29 cellular contexts compared by ENCODE assay signal in the genomic region with DNA sequence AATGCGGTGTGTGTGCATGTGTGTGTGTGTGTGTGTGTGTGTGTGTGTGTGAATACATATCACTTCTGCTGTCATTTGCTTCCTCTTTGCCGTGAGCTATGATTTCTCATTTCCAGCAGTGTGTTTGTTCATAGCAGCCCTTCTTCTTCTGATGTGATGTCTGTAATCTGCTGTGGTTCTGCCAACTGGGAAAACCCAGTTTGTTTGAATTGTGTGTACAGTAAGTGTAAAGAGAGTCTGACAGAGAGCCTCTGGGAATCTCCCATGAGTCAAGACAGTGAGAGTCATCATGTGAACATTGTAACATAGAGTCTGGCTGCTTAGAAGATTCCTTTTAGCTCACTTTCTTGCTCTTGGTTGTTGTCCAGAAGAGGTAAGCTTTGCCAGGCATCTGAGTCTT. TPM values are rescaled to one million over a fixed set of nuclear protein-coding genes. Genes with fewer than 3 reads are reported as not detected.
DNase-seq lines count a peak whose midpoint lies in the region; ATAC-seq and TF ChIP-seq lines count a peak whose summit lies in the region.
"Had no signal": no experiment of that assay in that cellular context is flagged by ENCODE, and none has a peak within 500 bp of the region (broad histone marks: within the 10 kb centered on the region; RNA-seq: fewer than 3 reads in every experiment).

No MANE protein-coding gene starts in this region.

- DNase-seq in epithelial cell of esophagus (ENCODE audit: low read depth) (peak; percentile 58), NCI-H69 (lab: John Stamatoyannopoulos, UW) (no peak), neuronal stem cell (ENCODE audit: low spot score) (no peak), NCI-H345 (lab: John Stamatoyannopoulos, UW) (no peak)
- DNase-seq: activated CD4-positive, alpha-beta T cell treated with anti-CD3 and anti-CD28 coated beads, Interleukin-2, amount 10 ng/mL, durations not matched to agents 24 days and 14 days; aorta; Caco-2; caudate nucleus; cortex of kidney; DND-41; effector memory CD8-positive, alpha-beta T cell; foreskin fibroblast; heart right ventricle; kidney glomerular epithelial cell; lower lobe of right lung; NCI-H510A; ovary; PC-9; SHP77; small intestine; stimulated activated CD4-positive, alpha-beta T cell treated with anti-CD3 and anti-CD28 coated beads, Interleukin-2, amount 100 ng/mL, for 24 hours; transverse colon had no signal

- WGBS in neuronal stem cell (ENCODE audit: extremely low coverage in 2 of 2, insufficient read length in 2 of 2, insufficient replicate concordance in 1 of 2), 2 donors: no CpG with 5 or more reads among the region's 2 CpGs

- H3K9ac ChIP-seq in neuronal stem cell (ENCODE audit: low read depth, low read length, poor library complexity): no peak overlapping the region

- TF ChIP-seq CTCF in epithelial cell of esophagus (IDR thresholded peaks at IDR 0.05; ENCODE audit: insufficient read depth, low read depth, low read length, missing control alignments): no peak

- no peak overlapping the region for H2BK120ac ChIP-seq in neuronal stem cell (ENCODE audit: low read depth, low read length)

- no peak overlapping the region for H2BK5ac ChIP-seq in neuronal stem cell (ENCODE audit: low read length)

- no peaks in the 10 kb centered on the region for H3K27me3 ChIP-seq in neuronal stem cell (ENCODE audit: control insufficient read depth in 3 of 3, insufficient read depth in 3 of 3, low read depth in 1 of 3, low read length in 3 of 3)
- H3K27me3 ChIP-seq: ovary had no signal

- H2AFZ ChIP-seq in neuronal stem cell (ENCODE audit: low read length): no peak overlapping the region
- H2AFZ ChIP-seq: PC-9 had no signal

- H2BK12ac ChIP-seq in neuronal stem cell (ENCODE audit: low read length): no peak overlapping the region

- no peak overlapping the region for H3K23ac ChIP-seq in neuronal stem cell (ENCODE audit: low read depth, low read length, poor library complexity)

- H3K4me2 ChIP-seq in neuronal stem cell (ENCODE audit: insufficient read depth, low read length, poor library complexity, severe bottlenecking): no peak overlapping the region
- H3K4me2 ChIP-seq: PC-9 had no signal

- H3K4me3 ChIP-seq in epithelial cell of esophagus (ENCODE audit: low read length) (no peak overlapping the region), neuronal stem cell (ENCODE audit: low read length in 2 of 2) (no peak overlapping the region)
- H3K4me3 ChIP-seq: heart right ventricle, lower lobe of right lung, ovary, PC-9, transverse colon had no signal

- no peaks in the 10 kb centered on the region for H3K4me1 ChIP-seq in neuronal stem cell (ENCODE audit: control insufficient read depth in 2 of 2, insufficient read depth in 1 of 2, low read depth in 1 of 2, low read length in 2 of 2)
- H3K4me1 ChIP-seq: Caco-2, heart right ventricle, lower lobe of right lung had no signal

- no peak overlapping the region for H3K27ac ChIP-seq in neuronal stem cell (replicated peaks; ENCODE audit: low read length)
- H3K27ac ChIP-seq: heart right ventricle, lower lobe of right lung, ovary, PC-9, transverse colon, VCaP had no signal

- H3K79me1 ChIP-seq in neuronal stem cell (ENCODE audit: low read depth, low read length): no peaks in the 10 kb centered on the region

- H2AK5ac ChIP-seq in neuronal stem cell (ENCODE audit: low read depth, low read length): no peak overlapping the region

- no peaks in the 10 kb centered on the region for H3K9me3 ChIP-seq in neuronal stem cell (replicated peaks in 1 of 2; ENCODE audit: control insufficient read depth in 2 of 2, insufficient read depth in 1 of 2, low read depth in 1 of 2, low read length in 2 of 2)
- H3K9me3 ChIP-seq: Caco-2, heart right ventricle, lower lobe of right lung, ovary, transverse colon had no signal

- no peak overlapping the region for H2BK15ac ChIP-seq in neuronal stem cell (ENCODE audit: low read length)

- no peak overlapping the region for H3K4ac ChIP-seq in neuronal stem cell (ENCODE audit: low read length)

- no peak overlapping the region for H4K91ac ChIP-seq in neuronal stem cell (ENCODE audit: low read depth, low read length, poor library complexity)

- ATAC-seq in GM18502 (IDR thresholded peaks at IDR 0.05; ENCODE audit: poor library complexity, unreplicated experiment) (peak; percentile 60), GM19463 (IDR thresholded peaks at IDR 0.05; ENCODE audit: unreplicated experiment) (peak; percentile 56), HG03039 (IDR thresholded peaks at IDR 0.05; ENCODE audit: unreplicated experiment) (peak; percentile 53)
- ATAC-seq: effector memory CD8-positive, alpha-beta T cell; esophagus mucosa; heart right ventricle; HepG2; lower lobe of right lung had no signal

- no peaks in the 10 kb centered on the region for H3K36me3 ChIP-seq in neuronal stem cell (replicated peaks in 1 of 2; ENCODE audit: control insufficient read depth in 2 of 2, insufficient read depth in 2 of 2, low read length in 2 of 2)
- H3K36me3 ChIP-seq: heart right ventricle, lower lobe of right lung, ovary, transverse colon had no signal

- no peak overlapping the region for H3K18ac ChIP-seq in neuronal stem cell (ENCODE audit: low read length)

- no peak overlapping the region for H3K14ac ChIP-seq in neuronal stem cell (ENCODE audit: low read length)

- H4K8ac ChIP-seq in neuronal stem cell (ENCODE audit: low read depth, low read length): no peak overlapping the region

RNA-seq across cellular contexts. Expression of a gene that starts 8.4 kb away (rescaled TPM):
- polyA plus RNA-seq in neuronal stem cell (2013, experiment 1 of 2): 0.01 TPM
- not detected for polyA plus RNA-seq in neuronal stem cell (2013, experiment 2 of 2)
- polyA plus RNA-seq: BJ, HepG2 had no signal
